ENCODE assay signal across 12 cellular contexts in the genomic region with DNA sequence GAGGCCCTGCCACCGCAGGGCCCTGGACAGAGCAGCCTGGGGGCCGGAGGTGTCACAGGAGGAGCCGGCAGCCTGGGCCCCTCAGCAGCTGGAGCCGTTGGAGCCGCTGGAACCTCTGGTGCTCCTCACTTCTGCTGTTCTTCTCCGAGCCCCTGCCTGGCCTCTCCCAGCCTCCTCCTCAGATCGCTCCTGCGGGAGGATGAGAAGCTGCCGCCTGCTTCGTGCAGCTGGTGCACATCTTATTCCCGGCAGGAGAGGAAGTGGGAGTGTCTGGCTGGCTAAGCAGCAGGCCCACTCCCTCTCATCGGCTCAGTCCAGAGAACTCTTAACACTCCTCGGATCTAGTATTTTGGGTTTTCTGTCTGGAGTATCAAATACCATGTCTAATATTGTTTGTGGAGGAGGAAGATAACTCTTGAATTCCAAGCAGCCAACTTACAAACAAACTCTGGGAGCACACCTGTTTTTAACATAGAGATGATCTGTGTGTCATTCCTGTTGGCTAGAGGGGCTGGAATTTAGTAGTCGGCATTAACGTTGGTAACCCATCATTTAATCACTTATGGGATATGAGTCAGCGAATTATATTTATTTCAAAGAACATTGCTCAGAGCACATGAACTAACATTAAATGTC. TPM values are rescaled to one million over a fixed set of nuclear protein-coding genes. Genes with fewer than 3 reads are reported as not detected.
DNase-seq lines count a peak whose midpoint lies in the region; ATAC-seq and TF ChIP-seq lines count a peak whose summit lies in the region.
"Had no signal": no experiment of that assay in that cellular context is flagged by ENCODE, and none has a peak within 500 bp of the region (broad histone marks: within the 10 kb centered on the region; RNA-seq: fewer than 3 reads in every experiment).

No MANE protein-coding gene starts in this region.

- POLR2A ChIA-PET in HEK293 (lab: Yijun Ruan, JAX): no interaction called here

- intact Hi-C loops in left lung (cut with DNase I) (no loop called here), testis (cut with DNase I; ENCODE audit: low total_unique reads) (no loop called here)

- ATAC-seq in left lung: peak; percentile 36

- no peak for TF ChIP-seq POLR2A in testis (IDR thresholded peaks at IDR 0.05)

- H3K9me3 ChIP-seq in HEK293 (ENCODE audit: control insufficient read depth, insufficient read depth, low read depth, low read length) (no peaks in the 10 kb centered on the region), left lung (no peaks in the 10 kb centered on the region), testis (no peaks in the 10 kb centered on the region)

- peak; percentile 76 for DNase-seq in amniotic epithelial cell (ENCODE audit: low read depth)
- peak in 1 of 2 donors; percentile 72 for DNase-seq in left lung
- peak; percentile 29 for DNase-seq in testis
- DNase-seq in stimulated activated CD4-positive, alpha-beta T cell treated with anti-CD3 and anti-CD28 coated beads, Interleukin-4, amount 100 ng/mL, for 4 hours: no peak
- DNase-seq in stimulated activated CD4-positive, alpha-beta T cell treated with anti-CD3 and anti-CD28 coated beads, Interleukin-2, amount 100 ng/mL, for 48 hours: no peak
- DNase-seq in superior temporal gyrus (ENCODE audit: extremely low spot score): no peak
- DNase-seq: activated CD4-positive, CD25-positive, alpha-beta regulatory T cell; activated naive CD8-positive, alpha-beta T cell treated with anti-CD3 and anti-CD28 coated beads, Interleukin-2, amount 10 ng/mL, durations not matched to agents 7 days and 5 days; KBM-7; naive B cell had no signal

- CTCF ChIA-PET in HEK293 (lab: Yijun Ruan, JAX): no interaction called here

- H3K27me3 ChIP-seq in left lung (no peaks in the 10 kb centered on the region), testis (no peaks in the 10 kb centered on the region)

- H3K4me3 ChIP-seq in HEK293 (ENCODE audit: low read depth, low read length): no peak overlapping the region
- H3K4me3 ChIP-seq in left lung: no peak overlapping the region
- H3K4me3 ChIP-seq in testis: no peak overlapping the region

- H3K36me3 ChIP-seq in HEK293 (ENCODE audit: control insufficient read depth in 2 of 2, insufficient read depth in 1 of 2, low read length in 2 of 2) (peaks cover 0 to 3% of the 10 kb centered on the region in 2 experiments; a peak in 1 of 3 replicates), left lung (no peaks in the 10 kb centered on the region), testis (ENCODE audit: low read depth, missing control alignments) (no peaks in the 10 kb centered on the region)

- H3K27ac ChIP-seq in HEK293 (ENCODE audit: extremely low read depth, low read depth, low read length) (no peak overlapping the region), left lung (peak overlapping the region; percentile 2 to 68), testis (no peak overlapping the region)

- H3K4me1 ChIP-seq in HEK293 (ENCODE audit: control insufficient read depth, insufficient read depth, low read length): peaks cover 9% of the 10 kb centered on the region
- H3K4me1 ChIP-seq in left lung: peaks cover 33 to 38% of the 10 kb centered on the region in 2 donors
- H3K4me1 ChIP-seq in testis: peaks cover 5% of the 10 kb centered on the region

- 36 to 42% methylated on average over 16 of the region's 16 CpGs for WGBS in testis, 2 donors

- TF ChIP-seq CTCF in HEK293 (tag by site-specific recombination; IDR thresholded peaks at IDR 0.05): no peak
- TF ChIP-seq CTCF in left lung (IDR thresholded peaks at IDR 0.05): no peak
- TF ChIP-seq CTCF in testis (IDR thresholded peaks at IDR 0.05): no peak

TF ChIP-seq in HEK293, 187 proteins besides CTCF, POLR2A, EP300 and RAD21:
- 0 out of 2 replicates have a peak, but pooled peaks have one; percentile 20 for TF ChIP-seq EGR2 (tag by site-specific recombination; IDR thresholded peaks at IDR 0.05; ENCODE audit: low read depth)
- no peak for TF ChIP-seq ZNF416 (tag by site-specific recombination; IDR thresholded peaks at IDR 0.05)
- TF ChIP-seq ZFHX2 (tag by site-specific recombination; conservative IDR thresholded peaks at IDR 0.05): 0 out of 2 replicates have a peak, but pooled peaks have one; percentile 16
- TF ChIP-seq ZNF404 (tag by site-specific recombination; IDR thresholded peaks at IDR 0.05): no peak

RNA-seq across cellular contexts. Expression of gene RNF113B, which starts 37.1 kb away (rescaled TPM):
- not detected for total RNA-seq in left lung
- 10 to 100 TPM; 33.6 to 41.5 TPM for total RNA-seq in testis
- 117 TPM for polyA plus RNA-seq in testis (ENCODE audit: insufficient read depth, low read depth, low replicate concordance)
- total RNA-seq: activated naive CD8-positive, alpha-beta T cell treated with anti-CD3 and anti-CD28 coated beads, Interleukin-2, amount 10 ng/mL, durations not matched to agents 7 days and 5 days had no signal
- polyA plus RNA-seq: esophagus had no signal

Comparison
In these comparisons a context has a peak if more than half of its experiments do, and no peak if none do; other contexts are left out.
1. H3K27ac ChIP-seq: peak in left lung (2 of 2); none in HEK293 (single experiment) and testis (0 of 2).
2. DNase-seq: peak in amniotic epithelial cell (single experiment) and testis (single experiment); none in stimulated activated CD4-positive, alpha-beta T cell treated with anti-CD3 and anti-CD28 coated beads, Interleukin-4, amount 100 ng/mL, for 4 hours (0 of 2), stimulated activated CD4-positive, alpha-beta T cell treated with anti-CD3 and anti-CD28 coated beads, Interleukin-2, amount 100 ng/mL, for 48 hours (0 of 2) and superior temporal gyrus (single experiment).
3. RNA of gene RNF113B, which starts 37.1 kb away (total RNA-seq): 33.6 to 41.5 TPM in testis; not detected in left lung; every median in the first group is over 10 times any median in the second.